27 cellular contexts compared by ENCODE assay signal in genomic region chr14:77245820-77246219, GRCh38. TPM values are rescaled to one million over a fixed set of nuclear protein-coding genes. Genes with fewer than 3 reads are reported as not detected.
A peak's percentile ranks its signal among the peaks of the same experiment; 100 is the strongest.
DNase-seq lines count a peak whose midpoint lies in the region; TF ChIP-seq lines count a peak whose summit lies in the region.
"Had no signal": no experiment of that assay in that cellular context is flagged by ENCODE, and none has a peak within 500 bp of the region (broad histone marks: within the 10 kb centered on the region; RNA-seq: fewer than 3 reads in every experiment).

No MANE protein-coding gene starts in this region.

- H2BK15ac ChIP-seq in mesendoderm (replicated peaks; ENCODE audit: low read depth): no peak overlapping the region

- no peaks in the 10 kb centered on the region for H3K36me3 Mint-ChIP-seq in activated naive CD4-positive, alpha-beta T cell treated with anti-CD3 and anti-CD28 coated beads, Interleukin-2, amount 10 ng/mL, durations not matched to agents 7 days and 5 days
- H3K36me3 Mint-ChIP-seq: activated naive CD8-positive, alpha-beta T cell had no signal

- no peaks in the 10 kb centered on the region for H3K4me1 ChIP-seq in mesendoderm (ENCODE audit: control insufficient read depth, low read depth, low read length)
- H3K4me1 ChIP-seq in left ventricle myocardium inferior: no peaks in the 10 kb centered on the region
- H3K4me1 ChIP-seq: lower lobe of right lung, transverse colon had no signal

- DNase-seq in LNCaP clone FGC (ENCODE audit: low read depth) (no peak), brain microvascular endothelial cell (no peak), mesendoderm (peak; percentile 26), NCI-H82 (lab: John Stamatoyannopoulos, UW) (no peak), left ventricle myocardium inferior (no peak)
- DNase-seq in activated naive CD4-positive, alpha-beta T cell treated with anti-CD3 and anti-CD28 coated beads, Interleukin-2, amount 10 ng/mL, durations not matched to agents 7 days and 5 days: no peak
- DNase-seq: activated CD4-positive, alpha-beta T cell treated with anti-CD3 and anti-CD28 coated beads, Interleukin-2, amount 10 ng/mL, durations not matched to agents 24 days and 14 days; aorta; caudate nucleus; CD4-positive, alpha-beta T cell; dermis blood vessel endothelial cell; DMS 273 treated with DMSO at 0.1 percent for 48 hours; GF-D8; lower lobe of right lung; NCI-H1417 treated with DMSO at 0.1 percent for 48 hours; NCI-H510A treated with DMSO at 0.1 percent for 48 hours; stimulated activated naive CD8-positive, alpha-beta T cell treated with anti-CD3 and anti-CD28 coated beads, Interleukin-15, amount 100 ng/mL, for 72 hours; T-helper 17 cell; transverse colon had no signal

- H3K36me3 ChIP-seq in brain microvascular endothelial cell (replicated peaks) (no peaks in the 10 kb centered on the region), mesendoderm (ENCODE audit: control insufficient read depth, insufficient read depth, low read length) (no peaks in the 10 kb centered on the region), left ventricle myocardium inferior (no peaks in the 10 kb centered on the region)
- H3K36me3 ChIP-seq: lower lobe of right lung, transverse colon had no signal

- H3K9me3 ChIP-seq in left ventricle myocardium inferior (replicated peaks): no peaks in the 10 kb centered on the region
- H3K9me3 ChIP-seq: lower lobe of right lung, transverse colon had no signal

- H3K79me2 ChIP-seq in mesendoderm (ENCODE audit: control insufficient read depth, insufficient read depth, low read length): no peaks in the 10 kb centered on the region

- H3K4me3 Mint-ChIP-seq in activated naive CD4-positive, alpha-beta T cell treated with anti-CD3 and anti-CD28 coated beads, Interleukin-2, amount 10 ng/mL, durations not matched to agents 7 days and 5 days: no peak overlapping the region
- H3K4me3 Mint-ChIP-seq: activated CD4-positive, alpha-beta T cell treated with anti-CD3 and anti-CD28 coated beads, Interleukin-2, amount 10 ng/mL, durations not matched to agents 24 days and 14 days; activated naive CD8-positive, alpha-beta T cell; activated T-helper 1 cell treated with anti-CD3 and anti-CD28 coated beads, Interleukin-12 subunit alpha, Interleukin-12 subunit beta, Interleukin-2, Interleukin-4 antibody, amounts not matched to agents 30 ng/mL and 10 ng/mL and 1 ng/mL, durations not matched to agents 14 hours and 24 hours and 36 hours; CD4-positive, alpha-beta T cell; stimulated activated naive CD8-positive, alpha-beta T cell treated with anti-CD3 and anti-CD28 coated beads, Interleukin-15, amount 100 ng/mL, for 72 hours; T-helper 17 cell had no signal

- no peak overlapping the region for H2BK5ac ChIP-seq in mesendoderm (ENCODE audit: low read length)

- H3K9ac ChIP-seq in mesendoderm (ENCODE audit: low read length): no peak overlapping the region

- no peak overlapping the region for H3K23ac ChIP-seq in mesendoderm (ENCODE audit: low read length)

- no CpG with 5 or more reads among the region's 4 CpGs for WGBS in mesendoderm (ENCODE audit: extremely low coverage, insufficient coverage, low lambda C conversion rate)

- no peaks in the 10 kb centered on the region for H3K4me1 Mint-ChIP-seq in activated naive CD4-positive, alpha-beta T cell treated with anti-CD3 and anti-CD28 coated beads, Interleukin-2, amount 10 ng/mL, durations not matched to agents 7 days and 5 days
- H3K4me1 Mint-ChIP-seq: activated CD4-positive, alpha-beta T cell treated with anti-CD3 and anti-CD28 coated beads, Interleukin-2, amount 10 ng/mL, durations not matched to agents 24 days and 14 days; stimulated activated naive CD8-positive, alpha-beta T cell treated with anti-CD3 and anti-CD28 coated beads, Interleukin-15, amount 100 ng/mL, for 72 hours; T-helper 17 cell had no signal

- intact Hi-C loops in left ventricle myocardium inferior (cut with micrococcal nuclease): no loop called here

- in situ Hi-C loops in brain microvascular endothelial cell (cut with HindIII; ENCODE audit: low pct_ligation_motif_present, low sequenced_read_pairs): no loop called here

- no peak overlapping the region for H4K5ac ChIP-seq in mesendoderm (ENCODE audit: low read length)

- H2BK120ac ChIP-seq in mesendoderm (ENCODE audit: low read depth, low read length): no peak overlapping the region

- H3K4me2 ChIP-seq in mesendoderm (ENCODE audit: low read length): no peak overlapping the region

- no peak overlapping the region for H2AK5ac ChIP-seq in mesendoderm (ENCODE audit: low read length)

- H3K27ac Mint-ChIP-seq in activated naive CD4-positive, alpha-beta T cell treated with anti-CD3 and anti-CD28 coated beads, Interleukin-2, amount 10 ng/mL, durations not matched to agents 7 days and 5 days: no peak overlapping the region
- H3K27ac Mint-ChIP-seq: activated CD4-positive, alpha-beta T cell treated with anti-CD3 and anti-CD28 coated beads, Interleukin-2, amount 10 ng/mL, durations not matched to agents 24 days and 14 days; activated naive CD8-positive, alpha-beta T cell; activated T-helper 1 cell treated with anti-CD3 and anti-CD28 coated beads, Interleukin-12 subunit alpha, Interleukin-12 subunit beta, Interleukin-2, Interleukin-4 antibody, amounts not matched to agents 30 ng/mL and 10 ng/mL and 1 ng/mL, durations not matched to agents 14 hours and 24 hours and 36 hours; CD4-positive, alpha-beta T cell; stimulated activated naive CD8-positive, alpha-beta T cell treated with anti-CD3 and anti-CD28 coated beads, Interleukin-15, amount 100 ng/mL, for 72 hours; T-helper 17 cell had no signal

- no peaks in the 10 kb centered on the region for H3K9me3 Mint-ChIP-seq in activated naive CD4-positive, alpha-beta T cell treated with anti-CD3 and anti-CD28 coated beads, Interleukin-2, amount 10 ng/mL, durations not matched to agents 7 days and 5 days
- H3K9me3 Mint-ChIP-seq: activated CD4-positive, alpha-beta T cell treated with anti-CD3 and anti-CD28 coated beads, Interleukin-2, amount 10 ng/mL, durations not matched to agents 24 days and 14 days; activated T-helper 1 cell treated with anti-CD3 and anti-CD28 coated beads, Interleukin-12 subunit alpha, Interleukin-12 subunit beta, Interleukin-2, Interleukin-4 antibody, amounts not matched to agents 30 ng/mL and 10 ng/mL and 1 ng/mL, durations not matched to agents 14 hours and 24 hours and 36 hours; CD4-positive, alpha-beta T cell; stimulated activated naive CD8-positive, alpha-beta T cell treated with anti-CD3 and anti-CD28 coated beads, Interleukin-15, amount 100 ng/mL, for 72 hours had no signal

- CTCF ChIA-PET in activated naive CD4-positive, alpha-beta T cell treated with anti-CD3 and anti-CD28 coated beads, Interleukin-2, amount 10 ng/mL, durations not matched to agents 7 days and 5 days (lab: Charles Lee): interaction anchor here (1.2 kb wide), 1 partner anchor 40 kb away, joined by 3 read pairs; no protein-coding TSS in a partner anchor

- no peak overlapping the region for H3K18ac ChIP-seq in mesendoderm (ENCODE audit: low read length)

- H3K4ac ChIP-seq in mesendoderm (ENCODE audit: low read depth, low read length): no peak overlapping the region

- H3K4me3 ChIP-seq in LNCaP clone FGC (ENCODE audit: low read depth, low read length): no peak overlapping the region
- H3K4me3 ChIP-seq in brain microvascular endothelial cell (ENCODE audit: low read depth, low read length): no peak overlapping the region
- H3K4me3 ChIP-seq in mesendoderm (ENCODE audit: low read length): no peak overlapping the region
- H3K4me3 ChIP-seq in left ventricle myocardium inferior: no peak overlapping the region
- H3K4me3 ChIP-seq: lower lobe of right lung, SK-N-MC, transverse colon had no signal

- no peak overlapping the region for H3K56ac ChIP-seq in mesendoderm (ENCODE audit: low read length)

- TF ChIP-seq CTCF in GM12873 (IDR thresholded peaks at IDR 0.05; ENCODE audit: insufficient read depth, low read depth, low read length, missing control alignments): peak; percentile 32
- TF ChIP-seq CTCF in LNCaP clone FGC (IDR thresholded peaks at IDR 0.05; ENCODE audit: control insufficient read depth, extremely low read depth, insufficient read depth): peak; percentile 25; the same call in 1 of the 2 replicates
- peak; percentile 8 for TF ChIP-seq CTCF in brain microvascular endothelial cell (IDR thresholded peaks at IDR 0.05; ENCODE audit: low read depth, low read length, missing control alignments)
- TF ChIP-seq CTCF in left ventricle myocardium inferior (IDR thresholded peaks at IDR 0.05; ENCODE audit: borderline replicate concordance): no peak

- H3K79me1 ChIP-seq in mesendoderm (ENCODE audit: low read length): no peaks in the 10 kb centered on the region

- no peaks in the 10 kb centered on the region for H3K27me3 ChIP-seq in brain microvascular endothelial cell (replicated peaks)
- no peaks in the 10 kb centered on the region for H3K27me3 ChIP-seq in mesendoderm (ENCODE audit: insufficient read depth, low read length, poor library complexity)
- H3K27me3 ChIP-seq in left ventricle myocardium inferior (ENCODE audit: low read depth): no peaks in the 10 kb centered on the region
- H3K27me3 ChIP-seq: transverse colon had no signal

- H4K8ac ChIP-seq in mesendoderm (ENCODE audit: low read depth, low read length): no peak overlapping the region

- H3K27me3 Mint-ChIP-seq in activated naive CD4-positive, alpha-beta T cell treated with anti-CD3 and anti-CD28 coated beads, Interleukin-2, amount 10 ng/mL, durations not matched to agents 7 days and 5 days: peaks cover 5% of the 10 kb centered on the region
- H3K27me3 Mint-ChIP-seq: activated CD4-positive, alpha-beta T cell treated with anti-CD3 and anti-CD28 coated beads, Interleukin-2, amount 10 ng/mL, durations not matched to agents 24 days and 14 days; activated naive CD8-positive, alpha-beta T cell; CD4-positive, alpha-beta T cell had no signal

- H3K27ac ChIP-seq in brain microvascular endothelial cell: no peak overlapping the region
- no peak overlapping the region for H3K27ac ChIP-seq in mesendoderm (ENCODE audit: low read depth, low read length)
- no peak overlapping the region for H3K27ac ChIP-seq in left ventricle myocardium inferior (replicated peaks)
- H3K27ac ChIP-seq: lower lobe of right lung, RWPE1, SK-N-MC, transverse colon had no signal

RNA-seq across cellular contexts. Expression of gene NGB, which starts 25.2 kb away (rescaled TPM):
- polyA plus RNA-seq in mesendoderm (2013, experiment 1 of 2): 0.11 TPM
- 0.15 TPM for polyA plus RNA-seq in mesendoderm (2013, experiment 2 of 2)
- total RNA-seq in left ventricle myocardium inferior: not detected
- total RNA-seq: activated CD4-positive, alpha-beta T cell treated with anti-CD3 and anti-CD28 coated beads, Interleukin-2, amount 10 ng/mL, durations not matched to agents 24 days and 14 days; activated T-helper 1 cell treated with anti-CD3 and anti-CD28 coated beads, Interleukin-12 subunit alpha, Interleukin-12 subunit beta, Interleukin-2, Interleukin-4 antibody, amounts not matched to agents 30 ng/mL and 10 ng/mL and 1 ng/mL, durations not matched to agents 14 hours and 24 hours and 36 hours; aorta; CD4-positive, alpha-beta T cell; dermis blood vessel endothelial cell; kidney epithelial cell; lower lobe of right lung; mucosa of gallbladder; posterior vena cava; T-helper 17 cell had no signal
- polyA plus RNA-seq: aorta had no signal
